ENCODE assay signal across 25 cellular contexts in genomic region chr5:178458140-178458539, GRCh38.
"Had no signal": no experiment of that assay in that cellular context is flagged by ENCODE, and none has a peak within 500 bp of the region (broad histone marks: within the 10 kb centered on the region; RNA-seq: fewer than 3 reads in every experiment).

No MANE protein-coding gene starts in this region.

- H3K36me3 ChIP-seq: esophagus squamous epithelium, lower lobe of right lung, neutrophil, prostate gland, right atrium auricular region, sigmoid colon, tibial artery, upper lobe of left lung had no signal

- H3K4me1 ChIP-seq: prostate gland, testis had no signal

- ATAC-seq: left colon; left ventricle myocardium superior; lower lobe of right lung; natural killer cell treated with Interleukin-12 subunit alpha and Interleukin-12 subunit beta and Interleukin-15 and Interleukin-18, amount 100 ng/mL, for 72 hours; stimulated activated effector memory CD8-positive, alpha-beta T cell treated with anti-CD3 and anti-CD28 coated beads, Interleukin-12 subunit alpha, Interleukin-12 subunit beta, amount 100 ng/mL, for 72 hours had no signal

- H3K4me3 ChIP-seq: esophagus squamous epithelium, lower lobe of right lung, prostate gland, right atrium auricular region, sigmoid colon, testis, tibial artery, upper lobe of left lung had no signal

- DNase-seq: effector memory CD4-positive, alpha-beta T cell; erythroblast; esophagus squamous epithelium; foreskin melanocyte; glutamatergic neuron; hypothalamus; immature natural killer cell; islet precursor cell; kidney glomerular epithelial cell; left colon; left ventricle myocardium superior; lower lobe of right lung; naive B cell; sigmoid colon; stimulated activated CD4-positive, alpha-beta T cell treated with anti-CD3 and anti-CD28 coated beads, Interleukin-4, amount 100 ng/mL, for 24 hours; stimulated activated naive CD4-positive, alpha-beta T cell treated with Interleukin-2 at 50 U/mL for 16 hours; substantia nigra; testis; upper lobe of left lung had no signal

- H3K9me3 ChIP-seq: esophagus squamous epithelium, lower lobe of right lung, neutrophil, prostate gland, right atrium auricular region, sigmoid colon, testis, tibial artery, upper lobe of left lung had no signal

- H3K27ac ChIP-seq: esophagus squamous epithelium, lower lobe of right lung, neutrophil, prostate gland, right atrium auricular region, sigmoid colon, testis, tibial artery, upper lobe of left lung had no signal

- H3K27me3 ChIP-seq: esophagus squamous epithelium, neutrophil, right atrium auricular region, sigmoid colon, testis, tibial artery, upper lobe of left lung had no signal
